In genomic region chr4:56657818-56658217, GRCh38 we compare ENCODE assay signal across 20 cellular contexts. TPM values are rescaled to one million over a fixed set of nuclear protein-coding genes. Genes with fewer than 3 reads are reported as not detected.
DNase-seq lines count a peak whose midpoint lies in the region; ATAC-seq and TF ChIP-seq lines count a peak whose summit lies in the region.
"Had no signal": no experiment of that assay in that cellular context is flagged by ENCODE, and none has a peak within 500 bp of the region (broad histone marks: within the 10 kb centered on the region; RNA-seq: fewer than 3 reads in every experiment).

No MANE protein-coding gene starts in this region.

- no peak for ATAC-seq in naive B cell (ENCODE audit: low read depth in 2 of 2)
- no peak for ATAC-seq in stimulated activated effector memory CD8-positive, alpha-beta T cell treated with anti-CD3 and anti-CD28 coated beads, Interleukin-12 subunit alpha, Interleukin-12 subunit beta, amount 100 ng/mL, for 72 hours
- ATAC-seq: gastrocnemius medialis, GM23338, HepG2, lower lobe of right lung, right lobe of liver had no signal

- no peak overlapping the region for H3K27ac Mint-ChIP-seq in activated T-helper 2 cell treated with anti-CD3 and anti-CD28 coated beads, Interferon-gamma antibody, Interleukin-2, Interleukin-4, amounts not matched to agents 10 μg/mL and 5 μg/mL and 100 μg/mL, durations not matched to agents 14 hours and 24 hours and 36 hours
- H3K27ac Mint-ChIP-seq in naive B cell = no peak overlapping the region
- H3K27ac Mint-ChIP-seq in stimulated activated effector memory CD8-positive, alpha-beta T cell treated with anti-CD3 and anti-CD28 coated beads, Interleukin-12 subunit alpha, Interleukin-12 subunit beta, amount 100 ng/mL, for 72 hours = peak overlapping the region; percentile 96
- H3K27ac Mint-ChIP-seq: activated naive CD8-positive, alpha-beta T cell treated with anti-CD3 and anti-CD28 coated beads, Interleukin-2, amount 10 ng/mL, durations not matched to agents 7 days and 5 days; endodermal cell; GM23338 had no signal

- H3K4me3 Mint-ChIP-seq in activated T-helper 2 cell treated with anti-CD3 and anti-CD28 coated beads, Interferon-gamma antibody, Interleukin-2, Interleukin-4, amounts not matched to agents 10 μg/mL and 5 μg/mL and 100 μg/mL, durations not matched to agents 14 hours and 24 hours and 36 hours (ENCODE audit: low read depth) = peak overlapping the region; percentile 14
- peak overlapping the region in 6 of 8 donors; percentile 52 to 97 (median 87) for H3K4me3 Mint-ChIP-seq in naive B cell
- peak overlapping the region; percentile 97 for H3K4me3 Mint-ChIP-seq in stimulated activated effector memory CD8-positive, alpha-beta T cell treated with anti-CD3 and anti-CD28 coated beads, Interleukin-12 subunit alpha, Interleukin-12 subunit beta, amount 100 ng/mL, for 72 hours
- H3K4me3 Mint-ChIP-seq: activated naive CD8-positive, alpha-beta T cell treated with anti-CD3 and anti-CD28 coated beads, Interleukin-2, amount 10 ng/mL, durations not matched to agents 7 days and 5 days; endodermal cell had no signal

- peaks cover 13% of the 10 kb centered on the region for H3K36me3 Mint-ChIP-seq in activated T-helper 2 cell treated with anti-CD3 and anti-CD28 coated beads, Interferon-gamma antibody, Interleukin-2, Interleukin-4, amounts not matched to agents 10 μg/mL and 5 μg/mL and 100 μg/mL, durations not matched to agents 14 hours and 24 hours and 36 hours (ENCODE audit: low read depth)
- no peaks in the 10 kb centered on the region for H3K36me3 Mint-ChIP-seq in naive B cell
- H3K36me3 Mint-ChIP-seq in stimulated activated effector memory CD8-positive, alpha-beta T cell treated with anti-CD3 and anti-CD28 coated beads, Interleukin-12 subunit alpha, Interleukin-12 subunit beta, amount 100 ng/mL, for 72 hours = peaks cover 35% of the 10 kb centered on the region
- H3K36me3 Mint-ChIP-seq: activated naive CD8-positive, alpha-beta T cell treated with anti-CD3 and anti-CD28 coated beads, Interleukin-2, amount 10 ng/mL, durations not matched to agents 7 days and 5 days had no signal

- H3K9me3 Mint-ChIP-seq in activated T-helper 2 cell treated with anti-CD3 and anti-CD28 coated beads, Interferon-gamma antibody, Interleukin-2, Interleukin-4, amounts not matched to agents 10 μg/mL and 5 μg/mL and 100 μg/mL, durations not matched to agents 14 hours and 24 hours and 36 hours = no peaks in the 10 kb centered on the region
- H3K9me3 Mint-ChIP-seq in naive B cell = no peaks in the 10 kb centered on the region
- H3K9me3 Mint-ChIP-seq in stimulated activated effector memory CD8-positive, alpha-beta T cell treated with anti-CD3 and anti-CD28 coated beads, Interleukin-12 subunit alpha, Interleukin-12 subunit beta, amount 100 ng/mL, for 72 hours = no peaks in the 10 kb centered on the region
- H3K9me3 Mint-ChIP-seq: activated naive CD8-positive, alpha-beta T cell treated with anti-CD3 and anti-CD28 coated beads, Interleukin-2, amount 10 ng/mL, durations not matched to agents 7 days and 5 days; endodermal cell had no signal

- DNase-seq in GM10266 (ENCODE audit: extremely low spot score) (peak; percentile 17), naive B cell (no peak), NCI-H187 (lab: John Stamatoyannopoulos, UW) (no peak), cerebellar cortex (ENCODE audit: low spot score) (no peak)
- no peak for DNase-seq in activated T-helper 2 cell treated with anti-CD3 and anti-CD28 coated beads, Interferon-gamma antibody, Interleukin-2, Interleukin-4, amounts not matched to agents 10 μg/mL and 5 μg/mL and 100 μg/mL, durations not matched to agents 14 hours and 24 hours and 36 hours (ENCODE audit: low spot score)
- DNase-seq in stimulated activated effector memory CD8-positive, alpha-beta T cell treated with anti-CD3 and anti-CD28 coated beads, Interleukin-12 subunit alpha, Interleukin-12 subunit beta, amount 100 ng/mL, for 72 hours (ENCODE audit: low spot score in 2 of 2) = no peak
- DNase-seq in activated effector memory CD4-positive, alpha-beta T cell treated with anti-CD3 and anti-CD28 coated beads, Interleukin-2, amount 50 U/mL, for 16 hours = no peak
- DNase-seq: activated naive CD8-positive, alpha-beta T cell treated with anti-CD3 and anti-CD28 coated beads, Interleukin-2, amount 10 ng/mL, durations not matched to agents 7 days and 5 days; endodermal cell; esophagus squamous epithelium; gastrocnemius medialis; lower lobe of right lung; NCI-H1105 treated with DMSO at 0.1 percent for 48 hours; NCI-H2081; NCI-H446; right lobe of liver; SW 1271 had no signal

- peaks cover 38% of the 10 kb centered on the region for H3K4me1 Mint-ChIP-seq in activated T-helper 2 cell treated with anti-CD3 and anti-CD28 coated beads, Interferon-gamma antibody, Interleukin-2, Interleukin-4, amounts not matched to agents 10 μg/mL and 5 μg/mL and 100 μg/mL, durations not matched to agents 14 hours and 24 hours and 36 hours (ENCODE audit: low read depth)
- H3K4me1 Mint-ChIP-seq in naive B cell = peaks cover 32 to 41% (median 36%) of the 10 kb centered on the region in 3 donors
- H3K4me1 Mint-ChIP-seq in stimulated activated effector memory CD8-positive, alpha-beta T cell treated with anti-CD3 and anti-CD28 coated beads, Interleukin-12 subunit alpha, Interleukin-12 subunit beta, amount 100 ng/mL, for 72 hours = peaks cover 20% of the 10 kb centered on the region

- H3K27me3 Mint-ChIP-seq in activated T-helper 2 cell treated with anti-CD3 and anti-CD28 coated beads, Interferon-gamma antibody, Interleukin-2, Interleukin-4, amounts not matched to agents 10 μg/mL and 5 μg/mL and 100 μg/mL, durations not matched to agents 14 hours and 24 hours and 36 hours (ENCODE audit: low read depth) = peaks cover 50% of the 10 kb centered on the region
- H3K27me3 Mint-ChIP-seq in naive B cell = peaks cover 9 to 40% (median 19%) of the 10 kb centered on the region in 3 donors

- no peak for TF ChIP-seq CTCF in GM10266 (IDR thresholded peaks at IDR 0.05; ENCODE audit: control insufficient read depth, insufficient read depth, low read depth, missing control alignments)

- intact Hi-C loops in activated T-helper 2 cell treated with anti-CD3 and anti-CD28 coated beads, Interferon-gamma antibody, Interleukin-2, Interleukin-4, amounts not matched to agents 10 μg/mL and 5 μg/mL and 100 μg/mL, durations not matched to agents 14 hours and 24 hours and 36 hours (cut with micrococcal nuclease) = loop anchor here (10.0 kb wide), 2 partner anchors 193 to 317 kb away; partner anchors contain the start of genes NOA1, POLR2B and SRP72

RNA-seq across cellular contexts. Expression of gene HOPX, which starts 23.3 kb away (rescaled TPM):
- total RNA-seq in activated T-helper 2 cell treated with anti-CD3 and anti-CD28 coated beads, Interferon-gamma antibody, Interleukin-2, Interleukin-4, amounts not matched to agents 10 μg/mL and 5 μg/mL and 100 μg/mL, durations not matched to agents 14 hours and 24 hours and 36 hours = 58.8 and 60.2 TPM in 2 replicates
- polyA plus RNA-seq in naive B cell (ENCODE audit: low read depth in 6 of 6) = 100 to 1,000 TPM in 1 of 6 donors, 10 to 100 TPM in 4, 1 to 10 TPM in 1; 9.4 to 139 (median 27.3) TPM
- total RNA-seq: Daoy, endodermal cell, GM23338, HepG2 had no signal
- polyA plus RNA-seq: GM23338, HepG2 had no signal

Comparison
In these comparisons a context has a peak if more than half of its experiments do, and no peak if none do; other contexts are left out.
1. H3K4me3 Mint-ChIP-seq: peak in every context shown above with its lines; median percentile 97 in stimulated activated effector memory CD8-positive, alpha-beta T cell treated with anti-CD3 and anti-CD28 coated beads, Interleukin-12 subunit alpha, Interleukin-12 subunit beta, amount 100 ng/mL, for 72 hours; 87 in naive B cell; 14 in activated T-helper 2 cell treated with anti-CD3 and anti-CD28 coated beads, Interferon-gamma antibody, Interleukin-2, Interleukin-4, amounts not matched to agents 10 μg/mL and 5 μg/mL and 100 μg/mL, durations not matched to agents 14 hours and 24 hours and 36 hours.